23 cellular contexts compared by ENCODE assay signal in the genomic region with DNA sequence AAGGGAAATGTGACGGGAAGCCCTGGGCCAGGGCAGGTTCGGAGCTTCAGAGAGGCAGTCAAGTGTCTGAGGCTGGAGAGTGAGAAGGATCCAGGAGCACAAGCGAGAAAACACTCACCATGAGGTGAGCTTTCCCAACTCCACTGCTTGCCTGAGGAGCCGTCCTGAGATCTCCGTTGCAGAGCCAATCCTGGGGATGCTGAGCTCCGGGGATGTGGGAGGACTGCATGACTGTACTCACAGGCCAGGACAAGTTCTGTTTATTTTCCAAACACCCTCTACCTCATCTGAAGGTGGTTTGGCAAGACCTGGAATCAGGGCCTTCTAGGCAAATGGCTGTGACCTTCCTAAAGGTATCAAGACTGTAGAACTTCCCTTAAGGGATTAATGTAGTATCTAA. TPM values are rescaled to one million over a fixed set of nuclear protein-coding genes. Genes with fewer than 3 reads are reported as not detected.
DNase-seq lines count a peak whose midpoint lies in the region; ATAC-seq, FAIRE-seq and TF ChIP-seq lines count a peak whose summit lies in the region.
"Had no signal": no experiment of that assay in that cellular context is flagged by ENCODE, and none has a peak within 500 bp of the region (broad histone marks: within the 10 kb centered on the region; RNA-seq: fewer than 3 reads in every experiment).

No MANE protein-coding gene starts in this region.

- ATAC-seq in GM23338 (peak; percentile 49; the same call in 2 of the 3 replicates), HG03097 (IDR thresholded peaks at IDR 0.05; ENCODE audit: low FRiP score, unreplicated experiment) (no peak)
- ATAC-seq: activated CD8-positive, alpha-beta memory T cell treated with anti-CD3 and anti-CD28 coated beads, Interleukin-2, amount 10 ng/mL, durations not matched to agents 7 days and 5 days; CD8-positive, alpha-beta T cell; stimulated activated naive B cell treated with anti-CD40 and anti-IgM and Interleukin-4, amounts not matched to agents 10 μg/mL and 1 μg/mL and 100 μg/mL, for 72 hours had no signal

- DNase-seq in GM23338 (ENCODE audit: low spot score), result no peak
- peak; percentile 37 for DNase-seq in astrocyte (ENCODE audit: low read depth)
- peak; percentile 66 for DNase-seq in fibroblast of villous mesenchyme (ENCODE audit: low read depth)
- DNase-seq in sigmoid colon, result no peak
- no peak for DNase-seq in brain microvascular endothelial cell
- DNase-seq in NCI-H510A treated with DMSO at 0.1 percent for 48 hours (lab: John Stamatoyannopoulos, UW), result no peak
- DNase-seq in activated CD4-positive, alpha-beta T cell treated with anti-CD3 and anti-CD28 coated beads, Interleukin-2, amount 50 U/mL, for 1 hour, result no peak
- DNase-seq: activated CD4-positive, alpha-beta T cell treated with anti-CD3 and anti-CD28 coated beads for 1 hour; activated CD8-positive, alpha-beta memory T cell treated with anti-CD3 and anti-CD28 coated beads, Interleukin-2, amount 10 ng/mL, durations not matched to agents 7 days and 5 days; CD8-positive, alpha-beta T cell; H7; hypothalamus; NCI-H1417 treated with DMSO at 0.1 percent for 48 hours; OCI-M1; stimulated activated naive B cell treated with anti-CD40 and anti-IgM and Interleukin-4, amounts not matched to agents 10 μg/mL and 1 μg/mL and 100 μg/mL, for 72 hours; thyroid gland had no signal

- H3K27ac Mint-ChIP-seq in GM23338 (no peak overlapping the region), astrocyte (ENCODE audit: unreplicated experiment) (no peak overlapping the region)
- H3K27ac Mint-ChIP-seq: activated CD8-positive, alpha-beta memory T cell treated with anti-CD3 and anti-CD28 coated beads, Interleukin-2, amount 10 ng/mL, durations not matched to agents 7 days and 5 days; activated naive CD8-positive, alpha-beta T cell; activated T-helper 1 cell treated with anti-CD3 and anti-CD28 coated beads, Interleukin-12 subunit alpha, Interleukin-12 subunit beta, Interleukin-2, Interleukin-4 antibody, amounts not matched to agents 30 ng/mL and 10 ng/mL and 1 ng/mL, durations not matched to agents 14 hours and 24 hours and 36 hours; CD8-positive, alpha-beta T cell; stimulated activated naive B cell treated with anti-CD40 and anti-IgM and Interleukin-4, amounts not matched to agents 10 μg/mL and 1 μg/mL and 100 μg/mL, for 72 hours had no signal

- H3K9me3 ChIP-seq in astrocyte (ENCODE audit: insufficient read depth, low read depth, low read length) (no peaks in the 10 kb centered on the region), sigmoid colon (no peaks in the 10 kb centered on the region)
- H3K9me3 ChIP-seq: thyroid gland had no signal

- WGBS in sigmoid colon, 2 donors, result 92 to 93% methylated on average over 6 of the region's 6 CpGs

- H3K4me2 ChIP-seq in GM23338, result no peak overlapping the region
- H3K4me2 ChIP-seq in astrocyte (ENCODE audit: low read length), result peak overlapping the region; percentile 61

- TF ChIP-seq CTCF in GM23338 (conservative IDR thresholded peaks at IDR 0.05; ENCODE audit: low read depth in 2 of 2) (no peak), astrocyte (IDR thresholded peaks at IDR 0.05; ENCODE audit: insufficient read depth, low read depth, low read length) (no peak), fibroblast of villous mesenchyme (IDR thresholded peaks at IDR 0.05; ENCODE audit: insufficient read depth, low read depth, low read length) (no peak), sigmoid colon (IDR thresholded peaks at IDR 0.05) (no peak), brain microvascular endothelial cell (IDR thresholded peaks at IDR 0.05; ENCODE audit: low read depth, low read length, missing control alignments) (no peak)

- H4K20me1 ChIP-seq in GM23338 (replicated peaks; ENCODE audit: insufficient read depth) (no peaks in the 10 kb centered on the region; the same call in 1 of the 2 replicates), astrocyte (ENCODE audit: insufficient read depth, low read length) (no peaks in the 10 kb centered on the region)

- H3K9me3 Mint-ChIP-seq in GM23338 (no peaks in the 10 kb centered on the region), astrocyte (ENCODE audit: unreplicated experiment) (no peaks in the 10 kb centered on the region)
- H3K9me3 Mint-ChIP-seq: activated T-helper 1 cell treated with anti-CD3 and anti-CD28 coated beads, Interleukin-12 subunit alpha, Interleukin-12 subunit beta, Interleukin-2, Interleukin-4 antibody, amounts not matched to agents 30 ng/mL and 10 ng/mL and 1 ng/mL, durations not matched to agents 14 hours and 24 hours and 36 hours had no signal

- H3K27me3 Mint-ChIP-seq in GM23338 (ENCODE audit: insufficient read depth, low read depth, poor library complexity) (peaks cover 2% of the 10 kb centered on the region), astrocyte (ENCODE audit: low read depth, unreplicated experiment) (no peaks in the 10 kb centered on the region)
- H3K27me3 Mint-ChIP-seq: activated CD8-positive, alpha-beta memory T cell treated with anti-CD3 and anti-CD28 coated beads, Interleukin-2, amount 10 ng/mL, durations not matched to agents 7 days and 5 days; brain; stimulated activated naive B cell treated with anti-CD40 and anti-IgM and Interleukin-4, amounts not matched to agents 10 μg/mL and 1 μg/mL and 100 μg/mL, for 72 hours had no signal

- H3K4me1 ChIP-seq in GM23338 (ENCODE audit: insufficient read depth) (peaks cover 8% of the 10 kb centered on the region; the same call in 1 of the 2 replicates), astrocyte (ENCODE audit: insufficient read depth, low read length) (peaks cover 26% of the 10 kb centered on the region), sigmoid colon (peaks cover 0 to 46% (median 46%) of the 10 kb centered on the region in 4 donors)
- H3K4me1 ChIP-seq: parathyroid adenoma had no signal

- H3K4me1 Mint-ChIP-seq in GM23338 (peaks cover 19% of the 10 kb centered on the region), astrocyte (ENCODE audit: low read depth, unreplicated experiment) (peaks cover 15% of the 10 kb centered on the region)

- intact Hi-C loops in sigmoid colon (cut with DNase I), result no loop called here

- no peak for TF ChIP-seq POLR2A in sigmoid colon (IDR thresholded peaks at IDR 0.05)

- H3K4me3 ChIP-seq in GM23338 (no peak overlapping the region), astrocyte (ENCODE audit: insufficient read depth, low read depth, low read length) (no peak overlapping the region), fibroblast of villous mesenchyme (ENCODE audit: low read depth, low read length) (no peak overlapping the region), sigmoid colon (no peak overlapping the region), brain microvascular endothelial cell (ENCODE audit: low read depth, low read length) (no peak overlapping the region)
- H3K4me3 ChIP-seq: coronary artery, lung, thyroid gland had no signal

- H2AFZ ChIP-seq in GM23338 (no peak overlapping the region), astrocyte (ENCODE audit: low read depth, low read length) (no peak overlapping the region)
- H2AFZ ChIP-seq: parathyroid adenoma had no signal

- no peaks in the 10 kb centered on the region for H3K27me3 ChIP-seq in GM23338 (ENCODE audit: insufficient read depth)
- no peaks in the 10 kb centered on the region for H3K27me3 ChIP-seq in astrocyte (ENCODE audit: insufficient read depth, low read length)
- no peaks in the 10 kb centered on the region for H3K27me3 ChIP-seq in sigmoid colon
- no peaks in the 10 kb centered on the region for H3K27me3 ChIP-seq in brain microvascular endothelial cell (replicated peaks)
- H3K27me3 ChIP-seq: thyroid gland had no signal

- TF ChIP-seq EP300 in sigmoid colon (IDR thresholded peaks at IDR 0.05), result no peak

- H3K79me2 ChIP-seq in GM23338 (replicated peaks; ENCODE audit: insufficient read depth) (peaks cover 6% of the 10 kb centered on the region), astrocyte (ENCODE audit: insufficient read depth, low read length) (peaks cover 25% of the 10 kb centered on the region)
- H3K79me2 ChIP-seq: parathyroid adenoma had no signal

- 0 out of 2 replicates have a peak, but pooled peaks cover 2% of the 10 kb centered on the region for H3K9me2 ChIP-seq in GM23338 (ENCODE audit: insufficient read depth)

- in situ Hi-C loops in brain microvascular endothelial cell (cut with HindIII; ENCODE audit: low pct_ligation_motif_present, low sequenced_read_pairs), result no loop called here

- FAIRE-seq in astrocyte (lab: Jason Lieb, UNC), result peak; percentile 5

- H3K4me3 Mint-ChIP-seq in GM23338 (no peak overlapping the region), astrocyte (ENCODE audit: unreplicated experiment) (no peak overlapping the region)
- H3K4me3 Mint-ChIP-seq: activated CD8-positive, alpha-beta memory T cell treated with anti-CD3 and anti-CD28 coated beads, Interleukin-2, amount 10 ng/mL, durations not matched to agents 7 days and 5 days; activated naive CD8-positive, alpha-beta T cell; activated T-helper 1 cell treated with anti-CD3 and anti-CD28 coated beads, Interleukin-12 subunit alpha, Interleukin-12 subunit beta, Interleukin-2, Interleukin-4 antibody, amounts not matched to agents 30 ng/mL and 10 ng/mL and 1 ng/mL, durations not matched to agents 14 hours and 24 hours and 36 hours; CD8-positive, alpha-beta T cell; stimulated activated naive B cell treated with anti-CD40 and anti-IgM and Interleukin-4, amounts not matched to agents 10 μg/mL and 1 μg/mL and 100 μg/mL, for 72 hours had no signal

- H3K36me3 Mint-ChIP-seq in GM23338 (ENCODE audit: low read depth) (no peaks in the 10 kb centered on the region; the same call in 2 of the 3 replicates), astrocyte (ENCODE audit: low read depth, unreplicated experiment) (peaks cover 4% of the 10 kb centered on the region)
- H3K36me3 Mint-ChIP-seq: activated CD8-positive, alpha-beta memory T cell treated with anti-CD3 and anti-CD28 coated beads, Interleukin-2, amount 10 ng/mL, durations not matched to agents 7 days and 5 days; activated naive CD8-positive, alpha-beta T cell; CD8-positive, alpha-beta T cell had no signal

- H3K9ac ChIP-seq in astrocyte (ENCODE audit: low read length), result peak overlapping the region; percentile 56
- H3K9ac ChIP-seq: parathyroid adenoma had no signal

- H3F3A ChIP-seq in GM23338 (replicated peaks; ENCODE audit: low read depth), result no peaks in the 10 kb centered on the region

- H3K27ac ChIP-seq in GM23338 (ENCODE audit: low read depth) (no peak overlapping the region), astrocyte (ENCODE audit: low read depth, low read length) (peak overlapping the region; percentile 74), sigmoid colon (peak overlapping the region in 3 of 4 donors; percentile 37 to 65 (median 62)), brain microvascular endothelial cell (no peak overlapping the region)
- H3K27ac ChIP-seq: coronary artery, parathyroid adenoma, thyroid gland had no signal

- no peaks in the 10 kb centered on the region for H3K36me3 ChIP-seq in GM23338 (ENCODE audit: insufficient read depth)
- no peaks in the 10 kb centered on the region for H3K36me3 ChIP-seq in astrocyte (ENCODE audit: insufficient read depth, low read length)
- H3K36me3 ChIP-seq in sigmoid colon, result no peaks in the 10 kb centered on the region
- H3K36me3 ChIP-seq in brain microvascular endothelial cell (replicated peaks), result no peaks in the 10 kb centered on the region
- H3K36me3 ChIP-seq: thyroid gland had no signal

RNA-seq across cellular contexts. Expression of gene GLI3, which starts 38.7 kb away (rescaled TPM):
- total RNA-seq in GM23338 (2014; rRNA removed; shearing (Covaris generic)), result 17.0 and 17.9 TPM in 2 replicates
- polyA plus RNA-seq in GM23338 (2016; fragmentation: Nextera tagmentation; extraction: Ambion mirVana), result 16.1 and 23.5 TPM in 2 replicates
- total RNA-seq in astrocyte, result 22.1 and 27.7 TPM in 2 replicates
- 4.3 and 7.1 TPM in 2 replicates for total RNA-seq in fibroblast of villous mesenchyme
- total RNA-seq in sigmoid colon, result 10 to 100 TPM; 17.2 to 31.6 (median 18.9) TPM
- polyA plus RNA-seq in sigmoid colon, result 1 to 10 TPM in 2 of 3 donors, under 1 TPM in 1; 0.23 to 3.6 (median 1.2) TPM
- total RNA-seq: activated T-helper 1 cell treated with anti-CD3 and anti-CD28 coated beads, Interleukin-12 subunit alpha, Interleukin-12 subunit beta, Interleukin-2, Interleukin-4 antibody, amounts not matched to agents 30 ng/mL and 10 ng/mL and 1 ng/mL, durations not matched to agents 14 hours and 24 hours and 36 hours had no signal

Comparison
In these comparisons a context has a peak if more than half of its experiments do, and no peak if none do; other contexts are left out.
1. DNase-seq: peak in astrocyte (single experiment) and fibroblast of villous mesenchyme (single experiment); none in GM23338 (single experiment), sigmoid colon (single experiment), brain microvascular endothelial cell (single experiment), NCI-H510A treated with DMSO at 0.1 percent for 48 hours (single experiment) and activated CD4-positive, alpha-beta T cell treated with anti-CD3 and anti-CD28 coated beads, Interleukin-2, amount 50 U/mL, for 1 hour (single experiment).
2. H3K27ac ChIP-seq: peak in astrocyte (single experiment) and sigmoid colon (3 of 4); none in GM23338 (single experiment) and brain microvascular endothelial cell (single experiment).